In genomic region chr6:117976030-117976651, GRCh38 we compare ENCODE assay signal across 8 cellular contexts.
A peak's percentile ranks its signal among the peaks of the same experiment; 100 is the strongest.
DNase-seq lines count a peak whose midpoint lies in the region; FAIRE-seq and TF ChIP-seq lines count a peak whose summit lies in the region.

No MANE protein-coding gene starts in this region.

- no peaks in the 10 kb centered on the region for H3K27me3 ChIP-seq in OCI-LY3 (ENCODE audit: low read depth, low read length)

- no peak overlapping the region for H3K4me3 Mint-ChIP-seq in T-helper 2 cell treated with Interferon-gamma antibody and Interleukin-4, amounts not matched to agents 5 μg/mL and 100 μg/mL, for 36 hours

- H3K36me3 Mint-ChIP-seq in T-helper 2 cell treated with Interferon-gamma antibody and Interleukin-4, amounts not matched to agents 5 μg/mL and 100 μg/mL, for 36 hours (ENCODE audit: low read depth): no peaks in the 10 kb centered on the region

- no peak overlapping the region for H2AFZ ChIP-seq in OCI-LY3 (ENCODE audit: low read depth, low read length)

- H3K9ac ChIP-seq in OCI-LY3 (ENCODE audit: low read length): no peak overlapping the region

- H3K9me3 ChIP-seq in OCI-LY3 (ENCODE audit: insufficient read depth, low read length): no peaks in the 10 kb centered on the region

- H4K20me1 ChIP-seq in OCI-LY3 (ENCODE audit: insufficient read depth, low read length): no peaks in the 10 kb centered on the region

- no peaks in the 10 kb centered on the region for H3K36me3 ChIP-seq in OCI-LY3 (replicated peaks; ENCODE audit: low read depth, low read length)

- no peak overlapping the region for H3K4me3 ChIP-seq in OCI-LY3 (ENCODE audit: low read length)

- no peak overlapping the region for H3K4me2 ChIP-seq in OCI-LY3 (ENCODE audit: low read length)

- DNase-seq in AG09319 (ENCODE audit: extremely low read depth, low read depth) (no peak), GM12892 (ENCODE audit: insufficient read length) (peak; percentile 2), LHCN-M2 (ENCODE audit: low read depth) (peak; percentile 32), dermis microvascular lymphatic vessel endothelial cell (ENCODE audit: low read depth in 2 of 2) (peak; percentile 20 to 47), myocyte (ENCODE audit: low read depth) (peak; percentile 55), OCI-M2 (lab: John Stamatoyannopoulos, UW; ENCODE audit: unreplicated experiment) (no peak)
- DNase-seq in T-helper 2 cell treated with Interferon-gamma antibody and Interleukin-4, amounts not matched to agents 5 μg/mL and 100 μg/mL, for 36 hours (ENCODE audit: low spot score): no peak

- TF ChIP-seq CTCF in AG09319 (IDR thresholded peaks at IDR 0.05; ENCODE audit: low read depth, low read length) (peak; percentile 41), OCI-LY3 (IDR thresholded peaks at IDR 0.05; ENCODE audit: low read depth, low read length) (peak; percentile 67)

- H3K79me2 ChIP-seq in OCI-LY3 (ENCODE audit: low read length): no peaks in the 10 kb centered on the region

- H3K4me1 Mint-ChIP-seq in T-helper 2 cell treated with Interferon-gamma antibody and Interleukin-4, amounts not matched to agents 5 μg/mL and 100 μg/mL, for 36 hours (ENCODE audit: low read depth): no peaks in the 10 kb centered on the region

- no peak overlapping the region for H3K27ac Mint-ChIP-seq in T-helper 2 cell treated with Interferon-gamma antibody and Interleukin-4, amounts not matched to agents 5 μg/mL and 100 μg/mL, for 36 hours

- peak; percentile 40 for FAIRE-seq in GM12892 (lab: Jason Lieb, UNC)

- no peaks in the 10 kb centered on the region for H3K9me3 Mint-ChIP-seq in T-helper 2 cell treated with Interferon-gamma antibody and Interleukin-4, amounts not matched to agents 5 μg/mL and 100 μg/mL, for 36 hours

- no peaks in the 10 kb centered on the region for H3K4me1 ChIP-seq in OCI-LY3 (ENCODE audit: low read length)

- H3K27ac ChIP-seq in OCI-LY3 (ENCODE audit: low read length): no peak overlapping the region

- TF ChIP-seq POLR2A in GM12892 (IDR thresholded peaks at IDR 0.05; ENCODE audit: low read depth, low read length): no peak

- H3K27me3 Mint-ChIP-seq in T-helper 2 cell treated with Interferon-gamma antibody and Interleukin-4, amounts not matched to agents 5 μg/mL and 100 μg/mL, for 36 hours (ENCODE audit: low read depth): peaks cover 4% of the 10 kb centered on the region

Comparison
In these comparisons a context has a peak if more than half of its experiments do, and no peak if none do; other contexts are left out.
1. DNase-seq: peak in GM12892 (single experiment), LHCN-M2 (single experiment), dermis microvascular lymphatic vessel endothelial cell (2 of 2) and myocyte (single experiment); none in AG09319 (single experiment), T-helper 2 cell treated with Interferon-gamma antibody and Interleukin-4, amounts not matched to agents 5 μg/mL and 100 μg/mL, for 36 hours (single experiment) and OCI-M2 (single experiment).